Comparison of ENCODE assay signal across 3 cellular contexts in genomic region chr6:142027804-142028203, GRCh38.
DNase-seq lines count a peak whose midpoint lies in the region; ATAC-seq, FAIRE-seq and TF ChIP-seq lines count a peak whose summit lies in the region.
"Not testable (repeated sequence)": the region's sequence is repeated elsewhere in the genome, so short reads cannot be mapped to it uniquely, and the experiment has no call there.

No MANE protein-coding gene starts in this region.

- peaks cover 10% of the 10 kb centered on the region for H3K4me1 Mint-ChIP-seq in Caco-2 (ENCODE audit: low read depth, unreplicated experiment)

- not testable (repeated sequence) for FAIRE-seq in K562 (lab: Jason Lieb, UNC)

- H3K27ac Mint-ChIP-seq in Caco-2 (ENCODE audit: unreplicated experiment) = peak overlapping the region; percentile 58

- peaks cover 26% of the 10 kb centered on the region for H3K9me3 Mint-ChIP-seq in Caco-2 (ENCODE audit: unreplicated experiment)

- not testable (repeated sequence) for H3K27me3 ChIP-seq in Caco-2 (replicated peaks; ENCODE audit: control insufficient read depth, insufficient read depth, low read length); K562 (ENCODE audit: control insufficient read depth in 2 of 2, insufficient read depth in 2 of 2, low read length in 2 of 2)

- 49% methylated on average over 3 of the region's 3 CpGs for WGBS in K562 (ENCODE audit: insufficient coverage, low coverage, missing lambda C conversion rate)

- TF ChIP-seq EP300 in K562 (IDR thresholded peaks at IDR 0.05; ENCODE audit: low read length) = not testable (repeated sequence)

- H3K27ac ChIP-seq in K562 (ENCODE audit: extremely low read depth, low read depth, low read length) = not testable (repeated sequence)

- peaks cover 62% of the 10 kb centered on the region for H3K79me2 ChIP-seq in K562 (ENCODE audit: control insufficient read depth, insufficient read depth, low read length)

- not testable (repeated sequence) for H3K4me3 Mint-ChIP-seq in Caco-2 (ENCODE audit: unreplicated experiment)

- not testable (repeated sequence) for H3K4me2 ChIP-seq in K562 (ENCODE audit: insufficient read depth, low read length)

- TF ChIP-seq POLR2A in K562 (conservative IDR thresholded peaks at IDR 0.05) = not testable (repeated sequence)

- CTCF ChIA-PET in Caco-2 (lab: Charles Lee); K562 (lab: Yijun Ruan, JAX; ENCODE audit: low intra/inter-chr PET ratio): not testable (repeated sequence)

- not testable (repeated sequence) for BruUV-seq in Caco-2 (replicated peaks; lab: Mats Ljungman, UMichigan); K562 (replicated peaks; lab: Mats Ljungman, UMichigan)

- not testable (repeated sequence) for TF ChIP-seq RAD21 in K562 (CRISPR knock-in tag; conservative IDR thresholded peaks at IDR 0.05 in 1 of 2, IDR thresholded peaks at IDR 0.05 in 1 of 2)

- H3K36me3 ChIP-seq in Caco-2 (ENCODE audit: control insufficient read depth, insufficient read depth, low read length); K562 (ENCODE audit: control insufficient read depth, insufficient read depth, low read length): not testable (repeated sequence)

- peaks cover 14% of the 10 kb centered on the region for H3K9me3 ChIP-seq in Caco-2
- H3K9me3 ChIP-seq in K562 (replicated peaks; ENCODE audit: control insufficient read depth, insufficient read depth, low read depth, low read length) = not testable (repeated sequence)

- not testable (repeated sequence) for H3K27me3 Mint-ChIP-seq in Caco-2 (ENCODE audit: insufficient read depth, unreplicated experiment)

- H3K9me1 ChIP-seq in K562 (ENCODE audit: control insufficient read depth, insufficient read depth, low read length) = not testable (repeated sequence)

- not testable (repeated sequence) for H3K4me3 ChIP-seq in Caco-2 (ENCODE audit: low read depth, low read length); K562

- not testable (repeated sequence) for H4K20me1 ChIP-seq in K562 (replicated peaks; ENCODE audit: control insufficient read depth, insufficient read depth, low read length)

- TF ChIP-seq CTCF in Caco-2 (IDR thresholded peaks at IDR 0.05; ENCODE audit: insufficient read depth in 1 of 2, low read depth in 1 of 2, low read length in 1 of 2, severe bottlenecking in 1 of 2, unreplicated experiment in 1 of 2); K562 (IDR thresholded peaks at IDR 0.05 in 2 of 3, conservative IDR thresholded peaks at IDR 0.05 in 1 of 3; ENCODE audit: insufficient read depth in 2 of 3, low read depth in 1 of 3, low read length in 3 of 3): not testable (repeated sequence)

- not testable (repeated sequence) for H3K9ac ChIP-seq in K562 (ENCODE audit: insufficient read depth in 1 of 2, low read depth in 2 of 2, low read length in 2 of 2)

- POLR2A ChIA-PET in Caco-2 (lab: Charles Lee); K562 (lab: Yijun Ruan, JAX): not testable (repeated sequence)

- not testable (repeated sequence) for H2AFZ ChIP-seq in K562 (ENCODE audit: low read depth, low read length)

- in situ Hi-C loops in K562 (cut with MboI) = not testable (repeated sequence)

- intact Hi-C loops in Caco-2 (cut with micrococcal nuclease; ENCODE audit: unreplicated experiment); K562 (cut with micrococcal nuclease): not testable (repeated sequence)

- H3K36me3 Mint-ChIP-seq in Caco-2 (ENCODE audit: insufficient read depth, unreplicated experiment) = not testable (repeated sequence)

- not testable (repeated sequence) for ATAC-seq in SK-N-SH treated with all-trans-retinoic acid at 6 μM for 48 hours, K562

- H3K4me1 ChIP-seq in Caco-2 = peaks cover 15% of the 10 kb centered on the region
- H3K4me1 ChIP-seq in K562 (replicated peaks in 1 of 2; ENCODE audit: control insufficient read depth in 2 of 2, insufficient read depth in 2 of 2, low read length in 2 of 2) = not testable (repeated sequence)

- DNase-seq in Caco-2; K562 (ENCODE audit: extremely low read depth in 1 of 4, low spot score in 3 of 4): not testable (repeated sequence)

TF ChIP-seq in SK-N-SH treated with all-trans-retinoic acid at 6 μM for 48 hours, 23 proteins besides CTCF, POLR2A, EP300 and RAD21:
- peak; percentile 51; the same call in 1 of the 2 replicates for TF ChIP-seq ZNF8 (CRISPR knock-in tag; IDR thresholded peaks at IDR 0.05)

TF ChIP-seq in K562, 482 proteins besides CTCF, POLR2A, EP300 and RAD21:
- TF ChIP-seq KDM1A (IDR thresholded peaks at IDR 0.05) = 0 out of 4 replicates have a peak, but pooled peaks of 1 of the 2 experiments have one; percentile 39
- TF ChIP-seq CHAMP1 (IDR thresholded peaks at IDR 0.05) = peak; percentile 43; the same call in 1 of the 2 replicates
- peak; percentile 71 for TF ChIP-seq RBM25 (IDR thresholded peaks at IDR 0.05; ENCODE audit: low read depth, low read length, severe bottlenecking)
- peak; percentile 95 for TF ChIP-seq ZNF146 (CRISPR knock-in tag; IDR thresholded peaks at IDR 0.05; ENCODE audit: unreplicated experiment)
- peak; percentile 34; the same call in 1 of the 2 replicates for TF ChIP-seq BCOR (IDR thresholded peaks at IDR 0.05)
